10 cellular contexts compared by ENCODE assay signal in the genomic region with DNA sequence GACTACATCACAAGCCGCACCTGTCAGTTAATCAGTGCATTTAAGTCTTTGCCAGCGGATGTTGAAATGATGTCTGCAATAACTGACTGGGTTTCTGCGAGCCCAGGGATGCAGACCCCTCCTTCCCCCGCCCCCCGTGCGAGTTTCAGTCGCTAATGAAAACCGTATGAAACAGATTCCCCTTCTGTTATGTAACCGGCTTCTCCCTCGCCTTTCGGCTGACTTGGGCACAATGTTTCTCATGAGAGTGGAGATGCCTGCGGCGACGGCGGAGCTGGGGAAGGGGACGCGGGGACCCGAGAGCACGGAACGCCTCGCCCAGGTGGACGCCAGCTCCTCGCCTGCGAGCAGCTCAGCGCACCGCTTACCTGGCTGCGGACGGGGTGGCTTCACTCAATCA. TPM values are rescaled to one million over a fixed set of nuclear protein-coding genes. Genes with fewer than 3 reads are reported as not detected.
DNase-seq lines count a peak whose midpoint lies in the region; ATAC-seq and TF ChIP-seq lines count a peak whose summit lies in the region.
"Had no signal": no experiment of that assay in that cellular context is flagged by ENCODE, and none has a peak within 500 bp of the region (broad histone marks: within the 10 kb centered on the region; RNA-seq: fewer than 3 reads in every experiment).

No MANE protein-coding gene starts in this region.

- WGBS in ectodermal cell, 2 experiments = 2 to 3% methylated on average over 28 of the region's 28 CpGs

- no peaks in the 10 kb centered on the region for H3K79me2 ChIP-seq in osteoblast (ENCODE audit: insufficient read depth, low read length)

- no peaks in the 10 kb centered on the region for H4K20me1 ChIP-seq in osteoblast (ENCODE audit: insufficient read depth, low read length)

- H2AFZ ChIP-seq in osteoblast (ENCODE audit: low read length) = no peak overlapping the region

- DNase-seq in D341Med (ENCODE audit: low spot score) = peak; percentile 37
- peak; percentile 24 for DNase-seq in NCI-H345 (lab: John Stamatoyannopoulos, UW)
- DNase-seq in osteoblast (ENCODE audit: insufficient read length, low spot score, missing footprints) = no peak
- DNase-seq in NCI-H146 (lab: John Stamatoyannopoulos, UW) = no peak
- no peak for DNase-seq in activated CD8-positive, alpha-beta memory T cell treated with anti-CD3 and anti-CD28 coated beads, Interleukin-2, amount 50 U/mL, for 4 hours
- DNase-seq: activated CD8-positive, alpha-beta T cell treated with anti-CD3 and anti-CD28 coated beads, Interleukin-2, amount 10 ng/mL, durations not matched to agents 7 days and 5 days had no signal

- peaks cover 33% of the 10 kb centered on the region for H3K27me3 ChIP-seq in ectodermal cell (ENCODE audit: control insufficient read depth, insufficient read depth, low read length, poor library complexity, severe bottlenecking)
- peaks cover 80% of the 10 kb centered on the region for H3K27me3 ChIP-seq in osteoblast (ENCODE audit: insufficient read depth, low read length)

- H3K4me2 ChIP-seq in osteoblast (ENCODE audit: insufficient read depth, low read length) = peak overlapping the region; percentile 59

- H3K4me3 ChIP-seq in ectodermal cell (ENCODE audit: insufficient read depth, low read depth, low read length) (peak overlapping the region; percentile 60), osteoblast (ENCODE audit: insufficient read depth, low read length) (no peak overlapping the region)
- H3K4me3 ChIP-seq: body of pancreas had no signal

- H3K27ac ChIP-seq in ectodermal cell (ENCODE audit: insufficient read depth, low read depth, low read length, poor library complexity, severe bottlenecking) (no peak overlapping the region), osteoblast (ENCODE audit: low read depth, low read length) (no peak overlapping the region)
- H3K27ac ChIP-seq: body of pancreas had no signal

- H3K9me3 ChIP-seq in ectodermal cell (ENCODE audit: control insufficient read depth, low read length) (no peaks in the 10 kb centered on the region), osteoblast (ENCODE audit: low read depth, low read length) (no peaks in the 10 kb centered on the region)
- H3K9me3 ChIP-seq: body of pancreas had no signal

- no peak for TF ChIP-seq CTCF in osteoblast (IDR thresholded peaks at IDR 0.05; ENCODE audit: extremely low read depth, low read depth, low read length)

- H3K4me1 ChIP-seq in ectodermal cell (ENCODE audit: control insufficient read depth, insufficient read depth, low read length) (peaks cover 6% of the 10 kb centered on the region), osteoblast (ENCODE audit: insufficient read depth, low read length) (peaks cover 3% of the 10 kb centered on the region)

- ATAC-seq in GM21529 (IDR thresholded peaks at IDR 0.05; ENCODE audit: unreplicated experiment) (no peak), GM21619 (IDR thresholded peaks at IDR 0.05; ENCODE audit: unreplicated experiment) (no peak)
- ATAC-seq: activated CD8-positive, alpha-beta T cell treated with anti-CD3 and anti-CD28 coated beads, Interleukin-2, amount 10 ng/mL, durations not matched to agents 7 days and 5 days had no signal

- no peaks in the 10 kb centered on the region for H3K36me3 ChIP-seq in ectodermal cell (ENCODE audit: control insufficient read depth, insufficient read depth, low read length)
- H3K36me3 ChIP-seq in osteoblast (ENCODE audit: insufficient read depth, low read length) = no peaks in the 10 kb centered on the region

RNA-seq across cellular contexts. Expression of a gene that starts 0.7 kb away (rescaled TPM):
- 0.02 TPM for polyA plus RNA-seq in ectodermal cell (2013, experiment 1 of 4)
- 0.07 TPM for polyA plus RNA-seq in ectodermal cell (2013, experiment 2 of 4)
- polyA plus RNA-seq in ectodermal cell (2013, experiment 3 of 4) = 0.16 TPM
- polyA plus RNA-seq in ectodermal cell (2013, experiment 4 of 4) = 0.24 TPM
- under 0.01 and 0.36 TPM in 2 replicates for total RNA-seq in osteoblast
- total RNA-seq: activated CD8-positive, alpha-beta T cell treated with anti-CD3 and anti-CD28 coated beads, Interleukin-2, amount 10 ng/mL, durations not matched to agents 7 days and 5 days had no signal

Comparison
In these comparisons a context has a peak if more than half of its experiments do, and no peak if none do; other contexts are left out.
1. DNase-seq: peak in D341Med (single experiment) and NCI-H345 (single experiment); none in osteoblast (single experiment), NCI-H146 (single experiment) and activated CD8-positive, alpha-beta memory T cell treated with anti-CD3 and anti-CD28 coated beads, Interleukin-2, amount 50 U/mL, for 4 hours (single experiment).